In the genomic region with DNA sequence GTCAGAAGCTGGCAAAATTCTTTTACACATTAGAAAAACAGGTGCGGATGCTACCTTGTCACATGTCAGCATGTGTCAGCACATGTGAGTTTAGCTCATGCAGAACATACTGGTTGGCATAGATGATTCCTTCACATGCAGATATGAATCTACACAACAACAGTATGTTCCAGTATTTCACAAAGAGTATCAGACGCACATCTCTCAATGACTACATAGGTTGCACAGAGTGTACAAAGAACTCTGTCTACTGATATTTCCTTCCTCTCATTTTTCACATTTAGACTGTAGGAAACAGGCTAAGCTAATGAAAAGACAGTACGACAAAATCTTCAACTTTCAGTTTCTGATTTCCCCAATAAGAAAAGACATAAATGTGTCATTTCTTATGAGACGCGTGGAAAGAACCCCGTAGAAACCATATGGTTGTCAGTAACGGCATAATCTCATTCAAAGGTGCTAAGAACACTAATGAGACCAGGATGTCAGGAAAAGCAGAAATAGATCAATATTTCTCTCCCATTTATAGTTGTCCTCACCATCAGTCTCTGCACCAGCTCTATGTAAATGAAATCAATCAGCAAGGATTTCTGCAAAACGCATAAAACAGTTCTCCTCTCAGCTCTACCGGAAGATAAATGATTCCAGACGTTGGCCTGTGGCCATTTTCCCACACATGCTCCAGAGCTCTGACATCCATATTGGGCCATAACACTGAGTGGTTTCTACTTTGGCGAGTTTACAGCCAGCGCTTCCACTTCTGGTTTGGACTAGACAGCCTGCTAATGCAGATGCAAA, we compare ENCODE assay signal across 10 cellular contexts.
DNase-seq lines count a peak whose midpoint lies in the region; ATAC-seq and TF ChIP-seq lines count a peak whose summit lies in the region.
"Had no signal": no experiment of that assay in that cellular context is flagged by ENCODE, and none has a peak within 500 bp of the region (broad histone marks: within the 10 kb centered on the region; RNA-seq: fewer than 3 reads in every experiment).

No MANE protein-coding gene starts in this region.

- POLR2A ChIA-PET in activated CD4-positive, alpha-beta T cell treated with anti-CD3 and anti-CD28 coated beads for 36 hours (lab: Charles Lee), result no interaction called here

- intact Hi-C loops in activated CD4-positive, alpha-beta T cell treated with anti-CD3 and anti-CD28 coated beads for 36 hours (cut with DNase I, micrococcal nuclease), result no loop called here
- intact Hi-C loops in tibial artery (cut with DNase I; ENCODE audit: low total_unique reads), result no loop called here

- CTCF ChIA-PET in activated CD4-positive, alpha-beta T cell treated with anti-CD3 and anti-CD28 coated beads for 36 hours (lab: Charles Lee), result no interaction called here

- H3K27ac ChIP-seq in tibial artery, result peak overlapping the region; percentile 81 to 86

- no peaks in the 10 kb centered on the region for H3K36me3 ChIP-seq in tibial artery

- peaks cover 23% of the 10 kb centered on the region for H3K4me1 Mint-ChIP-seq in activated CD4-positive, alpha-beta T cell treated with anti-CD3 and anti-CD28 coated beads for 36 hours
- H3K4me1 Mint-ChIP-seq in activated T-helper 17 cell treated with anti-CD3 and anti-CD28 coated beads, Interleukin-2, amount 50 U/mL, for 72 hours, result peaks cover 9% of the 10 kb centered on the region
- H3K4me1 Mint-ChIP-seq in immature natural killer cell, result peaks cover 5 to 18% of the 10 kb centered on the region in 2 donors

- H3K27me3 Mint-ChIP-seq in activated CD4-positive, alpha-beta T cell treated with anti-CD3 and anti-CD28 coated beads for 36 hours, result peaks cover 17% of the 10 kb centered on the region
- peaks cover 32% of the 10 kb centered on the region for H3K27me3 Mint-ChIP-seq in activated T-helper 17 cell treated with anti-CD3 and anti-CD28 coated beads, Interleukin-2, amount 50 U/mL, for 72 hours
- peaks cover 2 to 9% (median 3%) of the 10 kb centered on the region in 3 donors for H3K27me3 Mint-ChIP-seq in immature natural killer cell (ENCODE audit: low read depth in 3 of 3)

- H3K4me3 Mint-ChIP-seq in activated CD4-positive, alpha-beta T cell treated with anti-CD3 and anti-CD28 coated beads for 36 hours, result no peak overlapping the region
- peak overlapping the region; percentile 25 for H3K4me3 Mint-ChIP-seq in activated T-helper 17 cell treated with anti-CD3 and anti-CD28 coated beads, Interleukin-2, amount 50 U/mL, for 72 hours
- peak overlapping the region in 1 of 5 donors; percentile 9 for H3K4me3 Mint-ChIP-seq in immature natural killer cell

- H3K4me1 ChIP-seq in tibial artery, result peaks cover 0 to 74% (median 46%) of the 10 kb centered on the region in 4 donors

- DNase-seq in activated CD4-positive, alpha-beta T cell treated with anti-CD3 and anti-CD28 coated beads for 36 hours, result no peak
- DNase-seq in activated CD4-positive, alpha-beta T cell treated with anti-CD3 and anti-CD28 coated beads for 48 hours, result no peak
- DNase-seq in iris pigment epithelial cell (ENCODE audit: low read depth), result peak; percentile 94
- peak; percentile 71 to 87 for DNase-seq in tibial artery
- DNase-seq in SHP77 treated with DMSO at 0.1 percent for 48 hours (lab: John Stamatoyannopoulos, UW), result no peak
- DNase-seq in immature natural killer cell, result no peak
- no peak for DNase-seq in activated CD8-positive, alpha-beta memory T cell treated with anti-CD3 and anti-CD28 coated beads for 24 hours
- DNase-seq: activated CD4-positive, alpha-beta T cell treated with anti-CD3 and anti-CD28 coated beads for 1 hour; Caco-2 had no signal

- ATAC-seq in activated CD4-positive, alpha-beta T cell treated with anti-CD3 and anti-CD28 coated beads for 36 hours, result peak; percentile 66
- peak; percentile 44 for ATAC-seq in activated T-helper 17 cell treated with anti-CD3 and anti-CD28 coated beads, Interleukin-2, amount 50 U/mL, for 72 hours (replicated peaks)

- TF ChIP-seq CTCF in tibial artery (IDR thresholded peaks at IDR 0.05), result no peak

- peak overlapping the region; percentile 56 to 59 for H3K4me3 ChIP-seq in tibial artery

- H3K36me3 Mint-ChIP-seq in activated CD4-positive, alpha-beta T cell treated with anti-CD3 and anti-CD28 coated beads for 36 hours (ENCODE audit: low read depth), result no peaks in the 10 kb centered on the region
- no peaks in the 10 kb centered on the region for H3K36me3 Mint-ChIP-seq in activated T-helper 17 cell treated with anti-CD3 and anti-CD28 coated beads, Interleukin-2, amount 50 U/mL, for 72 hours (ENCODE audit: low read depth)
- no peaks in the 10 kb centered on the region for H3K36me3 Mint-ChIP-seq in immature natural killer cell

- H3K27ac Mint-ChIP-seq in activated CD4-positive, alpha-beta T cell treated with anti-CD3 and anti-CD28 coated beads for 36 hours, result no peak overlapping the region
- H3K27ac Mint-ChIP-seq in activated T-helper 17 cell treated with anti-CD3 and anti-CD28 coated beads, Interleukin-2, amount 50 U/mL, for 72 hours, result no peak overlapping the region
- H3K27ac Mint-ChIP-seq in immature natural killer cell, result no peak overlapping the region

- no peaks in the 10 kb centered on the region for H3K9me3 Mint-ChIP-seq in activated CD4-positive, alpha-beta T cell treated with anti-CD3 and anti-CD28 coated beads for 36 hours (ENCODE audit: low read depth)
- H3K9me3 Mint-ChIP-seq in activated T-helper 17 cell treated with anti-CD3 and anti-CD28 coated beads, Interleukin-2, amount 50 U/mL, for 72 hours, result no peaks in the 10 kb centered on the region
- no peaks in the 10 kb centered on the region for H3K9me3 Mint-ChIP-seq in immature natural killer cell

- no peaks in the 10 kb centered on the region for H3K9me3 ChIP-seq in tibial artery

- no peaks in the 10 kb centered on the region for H3K27me3 ChIP-seq in tibial artery

Comparison
In these comparisons a context has a peak if more than half of its experiments do, and no peak if none do; other contexts are left out.
1. DNase-seq: peak in iris pigment epithelial cell (single experiment) and tibial artery (2 of 2); none in activated CD4-positive, alpha-beta T cell treated with anti-CD3 and anti-CD28 coated beads for 36 hours (single experiment), activated CD4-positive, alpha-beta T cell treated with anti-CD3 and anti-CD28 coated beads for 48 hours (single experiment), SHP77 treated with DMSO at 0.1 percent for 48 hours (single experiment), immature natural killer cell (0 of 3) and activated CD8-positive, alpha-beta memory T cell treated with anti-CD3 and anti-CD28 coated beads for 24 hours (single experiment).